In the genomic region with DNA sequence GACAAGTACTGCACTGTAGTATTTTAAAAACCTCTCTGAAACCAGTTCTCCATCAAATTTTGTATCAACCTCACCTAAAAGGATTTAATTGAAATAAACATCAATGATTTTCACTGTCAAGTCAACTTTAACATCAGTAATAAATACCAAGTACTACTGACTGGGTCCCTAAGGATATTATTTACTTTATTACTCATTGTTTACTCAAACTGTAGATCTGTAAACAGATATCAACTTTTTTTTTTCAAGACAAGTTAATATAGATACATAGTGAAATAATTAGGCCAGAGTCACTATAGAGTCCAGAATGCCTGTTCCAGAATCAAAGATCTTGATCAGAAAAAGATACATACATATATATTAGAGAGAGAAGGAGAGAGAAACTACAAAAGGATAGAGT, we compare ENCODE assay signal across 13 cellular contexts. TPM values are rescaled to one million over a fixed set of nuclear protein-coding genes. Genes with fewer than 3 reads are reported as not detected.
A peak's percentile ranks its signal among the peaks of the same experiment; 100 is the strongest.
DNase-seq lines count a peak whose midpoint lies in the region; ATAC-seq and TF ChIP-seq lines count a peak whose summit lies in the region.
"Had no signal": no experiment of that assay in that cellular context is flagged by ENCODE, and none has a peak within 500 bp of the region (broad histone marks: within the 10 kb centered on the region; RNA-seq: fewer than 3 reads in every experiment).

No MANE protein-coding gene starts in this region.

- no peak for ATAC-seq in left colon

- H3K4me3 ChIP-seq in epithelial cell of esophagus (ENCODE audit: low read length) (peak overlapping the region; percentile 64), skeletal muscle satellite cell (ENCODE audit: low read length) (peak overlapping the region; percentile 97)

- H3K9me3 ChIP-seq in skeletal muscle satellite cell (replicated peaks; ENCODE audit: low read length), result no peaks in the 10 kb centered on the region
- H3K9me3 ChIP-seq: neutrophil, SJCRH30 had no signal

- no peak for DNase-seq in activated CD4-positive, alpha-beta T cell treated with anti-CD3 and anti-CD28 coated beads, Interleukin-2, amount 10 ng/mL, durations not matched to agents 7 days and 5 days
- no peak for DNase-seq in activated CD4-positive, alpha-beta T cell treated with anti-CD3 and anti-CD28 coated beads, Interleukin-2, amount 50 U/mL, for 48 hours
- peak; percentile 29 for DNase-seq in SW480 (ENCODE audit: low spot score)
- DNase-seq in epithelial cell of esophagus (ENCODE audit: low read depth), result no peak
- DNase-seq in HuH-7.5 (ENCODE audit: low spot score), result no peak
- DNase-seq in left colon, result no peak
- no peak for DNase-seq in T-helper 9 cell
- DNase-seq: GF-D8; stimulated activated CD4-positive, alpha-beta T cell treated with anti-CD3 and anti-CD28 coated beads, Interleukin-2, amount 100 ng/mL, for 24 hours had no signal

- H3K4me1 Mint-ChIP-seq in activated CD4-positive, alpha-beta T cell treated with anti-CD3 and anti-CD28 coated beads, Interleukin-2, amount 10 ng/mL, durations not matched to agents 7 days and 5 days, result peaks cover 24% of the 10 kb centered on the region

- H3K9me3 Mint-ChIP-seq in activated CD4-positive, alpha-beta T cell treated with anti-CD3 and anti-CD28 coated beads, Interleukin-2, amount 10 ng/mL, durations not matched to agents 7 days and 5 days, result no peaks in the 10 kb centered on the region

- no peaks in the 10 kb centered on the region for H3K36me3 Mint-ChIP-seq in activated CD4-positive, alpha-beta T cell treated with anti-CD3 and anti-CD28 coated beads, Interleukin-2, amount 10 ng/mL, durations not matched to agents 7 days and 5 days (ENCODE audit: low read depth)

- intact Hi-C loops in left colon (cut with DNase I, micrococcal nuclease), result no loop called here

- peak overlapping the region; percentile 31 for H3K9ac ChIP-seq in skeletal muscle satellite cell (ENCODE audit: low read depth, low read length)

- H3K4me2 ChIP-seq in skeletal muscle satellite cell (ENCODE audit: low read length), result peak overlapping the region; percentile 95

- peaks cover 21% of the 10 kb centered on the region for H3K4me1 ChIP-seq in skeletal muscle satellite cell (ENCODE audit: control insufficient read depth, insufficient read depth, low read length)

- H3K4me3 Mint-ChIP-seq in activated CD4-positive, alpha-beta T cell treated with anti-CD3 and anti-CD28 coated beads, Interleukin-2, amount 10 ng/mL, durations not matched to agents 7 days and 5 days, result peak overlapping the region; percentile 89

- CTCF ChIA-PET in activated CD4-positive, alpha-beta T cell treated with anti-CD3 and anti-CD28 coated beads, Interleukin-2, amount 10 ng/mL, durations not matched to agents 7 days and 5 days (lab: Charles Lee), result interaction anchor here (0.6 to 2.9 kb wide), 5 partner anchors 9 to 116 kb away, joined by 4 to 18 read pairs (median 6); no protein-coding TSS in a partner anchor

- POLR2A ChIA-PET in activated CD4-positive, alpha-beta T cell treated with anti-CD3 and anti-CD28 coated beads, Interleukin-2, amount 10 ng/mL, durations not matched to agents 7 days and 5 days (lab: Charles Lee), result no interaction called here

- no peaks in the 10 kb centered on the region for H3K27me3 Mint-ChIP-seq in activated CD4-positive, alpha-beta T cell treated with anti-CD3 and anti-CD28 coated beads, Interleukin-2, amount 10 ng/mL, durations not matched to agents 7 days and 5 days

- no peak overlapping the region for H3K27ac Mint-ChIP-seq in activated CD4-positive, alpha-beta T cell treated with anti-CD3 and anti-CD28 coated beads, Interleukin-2, amount 10 ng/mL, durations not matched to agents 7 days and 5 days

- no peaks in the 10 kb centered on the region for H3K36me3 ChIP-seq in skeletal muscle satellite cell (ENCODE audit: insufficient read depth, low read length)
- H3K36me3 ChIP-seq: cardiac muscle cell, neutrophil, SJCRH30 had no signal

- TF ChIP-seq CTCF in epithelial cell of esophagus (IDR thresholded peaks at IDR 0.05; ENCODE audit: insufficient read depth, low read depth, low read length, missing control alignments), result no peak

- H3K27me3 ChIP-seq in skeletal muscle satellite cell (ENCODE audit: control insufficient read depth, insufficient read depth, low read length), result no peaks in the 10 kb centered on the region
- H3K27me3 ChIP-seq: cardiac muscle cell, neutrophil, SJCRH30 had no signal

RNA-seq across cellular contexts. Expression of a gene that starts 1.6 kb away (rescaled TPM):
- total RNA-seq in activated CD4-positive, alpha-beta T cell treated with anti-CD3 and anti-CD28 coated beads, Interleukin-2, amount 10 ng/mL, durations not matched to agents 7 days and 5 days, result 10 to 100 TPM; 10.3 to 11.6 TPM
- total RNA-seq in skeletal muscle satellite cell (2012; rRNA removed), result 20.8 and 27.1 TPM in 2 replicates
- total RNA-seq in left colon, result 10 to 100 TPM; 36.5 to 40.4 TPM

RNA-seq across cellular contexts. Expression of a gene that starts 29.1 kb away (rescaled TPM):
- total RNA-seq in activated CD4-positive, alpha-beta T cell treated with anti-CD3 and anti-CD28 coated beads, Interleukin-2, amount 10 ng/mL, durations not matched to agents 7 days and 5 days, result not detected
- under 0.01 and 0.22 TPM in 2 replicates for total RNA-seq in skeletal muscle satellite cell (2012; rRNA removed)
- 10 to 100 TPM; 31.3 to 39.4 TPM for total RNA-seq in left colon
- total RNA-seq: cardiac muscle cell, SJCRH30 had no signal

Comparison
In these comparisons a context has a peak if more than half of its experiments do, and no peak if none do; other contexts are left out.
1. RNA of a gene that starts 29.1 kb away (total RNA-seq): 31.3 to 39.4 TPM in left colon; not detected in activated CD4-positive, alpha-beta T cell treated with anti-CD3 and anti-CD28 coated beads, Interleukin-2, amount 10 ng/mL, durations not matched to agents 7 days and 5 days; every median in the first group is over 10 times any median in the second.